In the genomic region with DNA sequence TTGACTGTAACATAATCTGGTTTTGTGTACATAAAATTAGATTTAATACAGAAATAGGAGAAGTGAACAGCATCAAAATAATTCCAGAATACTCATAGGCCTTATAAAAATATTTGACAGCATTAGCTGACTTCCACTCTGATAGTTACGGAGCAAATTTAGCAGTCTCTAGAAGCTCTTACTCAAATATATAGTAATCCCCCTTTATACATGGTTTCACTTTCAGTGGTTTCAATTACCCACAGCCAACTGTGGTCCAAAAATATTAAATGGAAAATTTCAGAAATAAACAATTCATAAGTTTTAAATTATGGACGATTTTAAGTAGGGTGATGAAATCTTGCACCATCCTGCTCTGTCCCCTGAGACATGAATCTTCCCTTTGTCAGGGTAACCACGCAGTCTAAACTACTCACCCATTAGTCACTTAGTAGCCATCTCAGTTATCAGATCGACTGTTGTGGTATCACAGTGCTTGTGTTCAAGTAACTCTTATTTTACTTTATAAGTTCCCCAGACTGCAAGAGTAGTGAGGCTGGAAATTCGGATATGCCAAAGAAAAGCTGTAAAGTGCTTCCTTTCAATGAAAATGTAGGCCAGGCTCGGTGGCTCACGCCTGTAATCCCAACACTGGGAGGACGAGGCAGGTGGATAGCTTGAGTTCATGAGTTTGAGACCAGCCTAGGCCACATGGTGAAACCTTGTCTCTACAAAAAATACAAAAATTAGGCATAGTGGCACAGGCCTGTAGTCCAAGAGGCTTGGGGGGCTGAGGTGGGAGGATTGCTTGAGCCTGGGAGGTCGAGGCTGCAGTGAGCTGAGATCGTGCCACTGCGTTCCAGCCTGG, we compare ENCODE assay signal across 9 cellular contexts. TPM values are rescaled to one million over a fixed set of nuclear protein-coding genes. Genes with fewer than 3 reads are reported as not detected.
DNase-seq lines count a peak whose midpoint lies in the region; ATAC-seq and TF ChIP-seq lines count a peak whose summit lies in the region.
"Had no signal": no experiment of that assay in that cellular context is flagged by ENCODE, and none has a peak within 500 bp of the region (broad histone marks: within the 10 kb centered on the region; RNA-seq: fewer than 3 reads in every experiment).

No MANE protein-coding gene starts in this region.

- dilution Hi-C loops in mammary epithelial cell (cut with HindIII; ENCODE audit: low sequenced_read_pairs), result no loop called here

- H3K27ac ChIP-seq in AG04450 (ENCODE audit: low read depth, low read length) (peak overlapping the region; percentile 70), mammary epithelial cell (ENCODE audit: insufficient read depth, low read depth, low read length) (peak overlapping the region; percentile 89)

- peak overlapping the region; percentile 19 for H3K9ac ChIP-seq in mammary epithelial cell (ENCODE audit: insufficient read depth, low read length)

- TF ChIP-seq CTCF in AG04450 (IDR thresholded peaks at IDR 0.05; ENCODE audit: low read depth, low read length) (no peak), mammary epithelial cell (conservative IDR thresholded peaks at IDR 0.05 in 1 of 2, IDR thresholded peaks at IDR 0.05 in 1 of 2; ENCODE audit: extremely low read depth in 1 of 2, insufficient read depth in 1 of 2, low read depth in 1 of 2, low read length in 2 of 2) (no peak)

- POLR2A ChIA-PET in AG04450 (lab: Yijun Ruan, JAX), result no interaction called here

- H2AFZ ChIP-seq in mammary epithelial cell (ENCODE audit: low read depth, low read length), result peak overlapping the region; percentile 27

- no peaks in the 10 kb centered on the region for H3K9me3 ChIP-seq in AG04450 (ENCODE audit: control insufficient read depth, insufficient read depth, low read length)
- H3K9me3 ChIP-seq in mammary epithelial cell (replicated peaks; ENCODE audit: insufficient read depth, low read length), result no peaks in the 10 kb centered on the region

- no peaks in the 10 kb centered on the region for H4K20me1 ChIP-seq in mammary epithelial cell (ENCODE audit: insufficient read depth, low read length)

- peaks cover 10% of the 10 kb centered on the region for H3K4me1 ChIP-seq in mammary epithelial cell (ENCODE audit: insufficient read depth, low read length)

- BruUV-seq in mammary epithelial cell (replicated peaks; lab: Mats Ljungman, UMichigan), result TSS peak; percentile 66

- H3K4me2 ChIP-seq in mammary epithelial cell (ENCODE audit: insufficient read depth, low read depth, low read length), result peak overlapping the region; percentile 29

- H3K27me3 ChIP-seq in AG04450 (ENCODE audit: control insufficient read depth, insufficient read depth, low read length), result no peaks in the 10 kb centered on the region
- H3K27me3 ChIP-seq in mammary epithelial cell (ENCODE audit: insufficient read depth, low read length), result no peaks in the 10 kb centered on the region
- H3K27me3 ChIP-seq in H7 (ENCODE audit: control insufficient read depth, insufficient read depth, low read length), result no peaks in the 10 kb centered on the region

- H3K36me3 ChIP-seq in mammary epithelial cell (ENCODE audit: insufficient read depth, low read length) (no peaks in the 10 kb centered on the region), H7 (replicated peaks; ENCODE audit: control insufficient read depth, insufficient read depth, low read length) (no peaks in the 10 kb centered on the region)

- CTCF ChIA-PET in AG04450 (lab: Charles Lee), result interaction anchor here (0.6 kb wide), 1 partner anchor 64 kb away, joined by 4 read pairs; no protein-coding TSS in a partner anchor
- CTCF ChIA-PET in mammary epithelial cell (lab: Charles Lee; ENCODE audit: low non-redundant PET), result no interaction called here

- intact Hi-C loops in mammary epithelial cell (cut with micrococcal nuclease), result loop anchor here (5.0 kb wide), 1 partner anchor 36 kb away; no protein-coding TSS in a partner anchor

- 59% methylated on average over 11 of the region's 11 CpGs for WGBS in mammary epithelial cell (ENCODE audit: low coverage, missing lambda C conversion rate)

- DNase-seq in AG04450 (ENCODE audit: low read depth, low spot score), result peak; percentile 44
- DNase-seq in mammary epithelial cell, result peak; percentile 83
- no peak for DNase-seq in H7
- no peak for DNase-seq in stimulated activated CD4-positive, alpha-beta T cell treated with anti-CD3 and anti-CD28 coated beads, Interleukin-4, amount 100 ng/mL, for 4 hours
- DNase-seq: activated CD4-positive, alpha-beta T cell treated with anti-CD3 and anti-CD28 coated beads, Interleukin-2, amount 50 U/mL, for 48 hours had no signal

- peak; percentile 69 for ATAC-seq in GM19328 (IDR thresholded peaks at IDR 0.05; ENCODE audit: unreplicated experiment)
- peak; percentile 59 for ATAC-seq in HG03457 (IDR thresholded peaks at IDR 0.05; ENCODE audit: unreplicated experiment)
- no peak for ATAC-seq in HG03045 (IDR thresholded peaks at IDR 0.05; ENCODE audit: unreplicated experiment)
- ATAC-seq in GM19397 (IDR thresholded peaks at IDR 0.05; ENCODE audit: unreplicated experiment), result no peak

- H3K79me2 ChIP-seq in mammary epithelial cell (ENCODE audit: insufficient read depth, low read length), result no peaks in the 10 kb centered on the region

- H3K4me3 ChIP-seq in AG04450 (ENCODE audit: low read depth, low read length) (no peak overlapping the region), mammary epithelial cell (replicated peaks in 1 of 3; ENCODE audit: insufficient read depth in 1 of 3, low read depth in 2 of 3, low read length in 3 of 3) (no peak overlapping the region), H7 (ENCODE audit: insufficient read depth, low read depth, low read length) (no peak overlapping the region)

- in situ Hi-C loops in mammary epithelial cell (cut with MboI; ENCODE audit: low sequenced_read_pairs in 2 of 2), result no loop called here

RNA-seq across cellular contexts. Expression of a gene that starts 17.2 kb away (rescaled TPM):
- 0.12 and 0.37 TPM in 2 replicates for polyA plus RNA-seq in AG04450 (2011; rRNA removed)
- 0.35 and 0.41 TPM in 2 replicates for polyA minus RNA-seq in AG04450 (2011; rRNA and poly(A)+ RNA removed)
- total RNA-seq in mammary epithelial cell, result under 1 TPM in 1 of 2 donors, not detected in 1; 0.26 TPM
- polyA plus RNA-seq in mammary epithelial cell, result 0.02 TPM
- not detected for polyA minus RNA-seq in mammary epithelial cell
- 0.04 and 0.07 TPM in 2 replicates for total RNA-seq in H7 (2014; rRNA removed; shearing (Covaris generic))

RNA-seq across cellular contexts. Expression of a gene that starts 23.5 kb away (rescaled TPM):
- polyA plus RNA-seq in AG04450 (2011; rRNA removed) (10.2 and 13.0 TPM in 2 replicates), mammary epithelial cell (12.4 TPM)
- 12.2 TPM in 2 replicates for polyA minus RNA-seq in AG04450 (2011; rRNA and poly(A)+ RNA removed)
- 10 to 100 TPM; 21.0 to 22.7 TPM for total RNA-seq in mammary epithelial cell
- 23.7 TPM for polyA minus RNA-seq in mammary epithelial cell
- total RNA-seq in H7 (2014; rRNA removed; shearing (Covaris generic)), result 33.2 and 34.4 TPM in 2 replicates

Comparison
In these comparisons a context has a peak if more than half of its experiments do, and no peak if none do; other contexts are left out.
1. DNase-seq: peak in AG04450 (single experiment) and mammary epithelial cell (single experiment); none in H7 (single experiment) and stimulated activated CD4-positive, alpha-beta T cell treated with anti-CD3 and anti-CD28 coated beads, Interleukin-4, amount 100 ng/mL, for 4 hours (0 of 2).
2. ATAC-seq: peak in GM19328 (single experiment) and HG03457 (single experiment); none in HG03045 (single experiment) and GM19397 (single experiment).